ENCODE assay signal across 8 cellular contexts in genomic region chr2:75466708-75467311, GRCh38.
DNase-seq lines count a peak whose midpoint lies in the region; ATAC-seq and TF ChIP-seq lines count a peak whose summit lies in the region.

No MANE protein-coding gene starts in this region.

- no peak overlapping the region for H3K4me3 ChIP-seq in prostate gland

- peak in 1 of 4 experiments; percentile 15 for TF ChIP-seq CTCF in prostate gland (IDR thresholded peaks at IDR 0.05)

- no peaks in the 10 kb centered on the region for H3K9me3 ChIP-seq in prostate gland

- DNase-seq in CD1c-positive myeloid dendritic cell (ENCODE audit: extremely low spot score) (peak; percentile 30), NCI-H2227 treated with DMSO at 0.1 percent for 48 hours (lab: John Stamatoyannopoulos, UW) (peak; percentile 25), dedifferentiated amniotic fluid mesenchymal stem cell (ENCODE audit: extremely low spot score) (peak; percentile 42), prostate gland (ENCODE audit: low spot score) (peak; percentile 6), midbrain (lab: John Stamatoyannopoulos, UW) (no peak), retina (no peak), foreskin melanocyte (no peak)

- H3K36me3 ChIP-seq in prostate gland = no peaks in the 10 kb centered on the region

- ATAC-seq in GM18907 (IDR thresholded peaks at IDR 0.05; ENCODE audit: unreplicated experiment) = peak; percentile 39

- no peaks in the 10 kb centered on the region for H3K4me1 ChIP-seq in prostate gland (replicated peaks)

- H3K27ac ChIP-seq in prostate gland = no peak overlapping the region

- intact Hi-C loops in prostate gland (cut with DNase I) = no loop called here

- no peaks in the 10 kb centered on the region for H3K27me3 ChIP-seq in prostate gland (replicated peaks; ENCODE audit: insufficient read depth)

- 72% methylated on average over 3 of the region's 3 CpGs for WGBS in prostate gland

- no peak for TF ChIP-seq POLR2A in prostate gland (IDR thresholded peaks at IDR 0.05)

Comparison
In these comparisons a context has a peak if more than half of its experiments do, and no peak if none do; other contexts are left out.
1. DNase-seq: peak in CD1c-positive myeloid dendritic cell (single experiment), NCI-H2227 treated with DMSO at 0.1 percent for 48 hours (single experiment), dedifferentiated amniotic fluid mesenchymal stem cell (single experiment) and prostate gland (single experiment); none in midbrain (single experiment), retina (single experiment) and foreskin melanocyte (single experiment).